Comparison of ENCODE assay signal across 8 cellular contexts in genomic region chr17:57357830-57358426, GRCh38.
DNase-seq lines count a peak whose midpoint lies in the region; ATAC-seq, FAIRE-seq and TF ChIP-seq lines count a peak whose summit lies in the region.

No MANE protein-coding gene starts in this region.

- no peak for FAIRE-seq in pancreas (lab: Jason Lieb, UNC)
- no peak for FAIRE-seq in D721Med (lab: Jason Lieb, UNC)

- H3K9me3 ChIP-seq in WERI-Rb-1 (ENCODE audit: severe bottlenecking), result no peaks in the 10 kb centered on the region
- no peaks in the 10 kb centered on the region for H3K9me3 ChIP-seq in pancreas
- no peaks in the 10 kb centered on the region for H3K9me3 ChIP-seq in colonic mucosa

- 50 to 58% methylated on average over 3 of the region's 3 CpGs for WGBS in pancreas, 2 donors

- H3K4me3 ChIP-seq in WERI-Rb-1 (ENCODE audit: low read depth, low read length) (no peak overlapping the region), pancreas (no peak overlapping the region), colonic mucosa (no peak overlapping the region)

- H3K36me3 ChIP-seq in WERI-Rb-1 (peaks cover 9% of the 10 kb centered on the region), pancreas (no peaks in the 10 kb centered on the region), colonic mucosa (no peaks in the 10 kb centered on the region)

- H3K27me3 ChIP-seq in WERI-Rb-1 (ENCODE audit: insufficient read depth, low read depth, severe bottlenecking) (no peaks in the 10 kb centered on the region), pancreas (no peaks in the 10 kb centered on the region), colonic mucosa (no peaks in the 10 kb centered on the region)

- H3K4me1 ChIP-seq in pancreas (peaks cover 11 to 14% (median 13%) of the 10 kb centered on the region in 3 donors), colonic mucosa (no peaks in the 10 kb centered on the region)

- ATAC-seq in GM18861 (IDR thresholded peaks at IDR 0.05; ENCODE audit: unreplicated experiment) (peak; percentile 48), HG02610 (IDR thresholded peaks at IDR 0.05; ENCODE audit: unreplicated experiment) (peak; percentile 53), pancreas (peak in 3 of 4 donors; percentile 3 to 11 (median 3))

- intact Hi-C loops in pancreas (cut with DNase I), result no loop called here
- intact Hi-C loops in colonic mucosa (cut with DNase I), result no loop called here

- no peak for DNase-seq in WERI-Rb-1
- DNase-seq in pancreas, result no peak
- DNase-seq in NCI-H146 treated with DMSO at 0.1 percent for 48 hours (lab: John Stamatoyannopoulos, UW; ENCODE audit: unreplicated experiment), result no peak
- no peak for DNase-seq in colonic mucosa
- no peak for DNase-seq in iPS-NIHi7 (ENCODE audit: extremely low spot score)
- no peak for DNase-seq in D721Med (ENCODE audit: insufficient read length, low spot score)

- H3K27ac ChIP-seq in WERI-Rb-1, result peak overlapping the region; percentile 60
- H3K27ac ChIP-seq in pancreas, result peak overlapping the region; percentile 49 to 84 (median 78)
- H3K27ac ChIP-seq in colonic mucosa, result no peak overlapping the region

- TF ChIP-seq CTCF in WERI-Rb-1 (IDR thresholded peaks at IDR 0.05; ENCODE audit: low read depth, low read length) (no peak), pancreas (IDR thresholded peaks at IDR 0.05) (no peak), colonic mucosa (IDR thresholded peaks at IDR 0.05) (no peak), D721Med (IDR thresholded peaks at IDR 0.05; ENCODE audit: insufficient read depth, missing control alignments) (no peak)

- H3K9ac ChIP-seq in colonic mucosa (ENCODE audit: low read depth in 2 of 2, low read length in 2 of 2), result no peak overlapping the region

Comparison
In these comparisons a context has a peak if more than half of its experiments do, and no peak if none do; other contexts are left out.
1. ATAC-seq: peak in every context shown above with its lines; median percentile 53 in HG02610; 48 in GM18861; 3 in pancreas.